1 cellular context compared by ENCODE assay signal in the genomic region with DNA sequence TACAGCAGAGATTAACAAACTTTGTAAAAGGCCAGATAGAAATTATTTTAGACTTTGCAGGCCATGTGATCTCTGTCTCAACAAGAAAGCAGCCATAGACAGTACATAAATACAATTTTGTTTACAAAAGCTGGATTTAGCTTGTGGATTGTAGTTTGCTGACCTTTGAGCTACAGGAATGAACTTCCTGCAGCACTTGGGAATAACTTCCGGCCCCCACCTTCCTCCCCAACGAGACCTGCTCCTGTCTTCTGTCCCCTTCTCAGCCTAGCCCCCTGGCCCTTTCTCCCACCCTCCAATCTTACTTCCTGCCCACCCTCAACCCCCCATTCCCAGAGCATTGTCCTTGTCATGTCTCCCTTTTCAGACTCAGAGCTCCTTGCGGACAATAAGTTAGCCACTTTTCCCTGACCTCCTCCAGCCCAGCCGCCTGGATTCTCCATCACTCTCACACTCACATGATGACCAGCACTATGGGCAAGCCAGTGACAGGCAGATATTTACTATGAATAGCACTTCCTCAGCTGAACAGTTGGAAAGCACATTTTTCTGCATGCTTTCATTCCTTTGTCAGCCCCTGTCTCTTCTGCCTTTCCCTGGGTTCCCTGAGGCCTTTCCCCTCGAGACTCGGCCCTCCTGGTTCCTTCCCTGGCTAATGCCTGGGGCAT.
TF ChIP-seq lines count a peak whose summit lies in the region.

No MANE protein-coding gene starts in this region.

TF ChIP-seq in IMR-90, 13 proteins besides CTCF, POLR2A, EP300 and RAD21:
- TF ChIP-seq MAZ (IDR thresholded peaks at IDR 0.05; ENCODE audit: borderline replicate concordance, low read depth, low read length) (no peak), FOS (IDR thresholded peaks at IDR 0.05; ENCODE audit: low read depth, low read length) (no peak), RCOR1 (IDR thresholded peaks at IDR 0.05; ENCODE audit: insufficient replicate concordance, low read length) (no peak), CEBPB (IDR thresholded peaks at IDR 0.05; ENCODE audit: low read depth, low read length) (no peak), SMC3 (IDR thresholded peaks at IDR 0.05; ENCODE audit: low read depth, low read length) (no peak)
- TF ChIP-seq, protein P1, sequence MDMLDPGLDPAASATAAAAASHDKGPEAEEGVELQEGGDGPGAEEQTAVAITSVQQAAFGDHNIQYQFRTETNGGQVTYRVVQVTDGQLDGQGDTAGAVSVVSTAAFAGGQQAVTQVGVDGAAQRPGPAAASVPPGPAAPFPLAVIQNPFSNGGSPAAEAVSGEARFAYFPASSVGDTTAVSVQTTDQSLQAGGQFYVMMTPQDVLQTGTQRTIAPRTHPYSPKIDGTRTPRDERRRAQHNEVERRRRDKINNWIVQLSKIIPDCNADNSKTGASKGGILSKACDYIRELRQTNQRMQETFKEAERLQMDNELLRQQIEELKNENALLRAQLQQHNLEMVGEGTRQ (IDR thresholded peaks at IDR 0.05; ENCODE audit: low read depth, low read length), result 0 out of 2 replicates have a peak, but pooled peaks have one; percentile 28
- TF ChIP-seq, protein P2, sequence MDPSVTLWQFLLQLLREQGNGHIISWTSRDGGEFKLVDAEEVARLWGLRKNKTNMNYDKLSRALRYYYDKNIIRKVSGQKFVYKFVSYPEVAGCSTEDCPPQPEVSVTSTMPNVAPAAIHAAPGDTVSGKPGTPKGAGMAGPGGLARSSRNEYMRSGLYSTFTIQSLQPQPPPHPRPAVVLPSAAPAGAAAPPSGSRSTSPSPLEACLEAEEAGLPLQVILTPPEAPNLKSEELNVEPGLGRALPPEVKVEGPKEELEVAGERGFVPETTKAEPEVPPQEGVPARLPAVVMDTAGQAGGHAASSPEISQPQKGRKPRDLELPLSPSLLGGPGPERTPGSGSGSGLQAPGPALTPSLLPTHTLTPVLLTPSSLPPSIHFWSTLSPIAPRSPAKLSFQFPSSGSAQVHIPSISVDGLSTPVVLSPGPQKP (IDR thresholded peaks at IDR 0.05; ENCODE audit: borderline replicate concordance, low read depth, low read length), result no peak
